In the genomic region with DNA sequence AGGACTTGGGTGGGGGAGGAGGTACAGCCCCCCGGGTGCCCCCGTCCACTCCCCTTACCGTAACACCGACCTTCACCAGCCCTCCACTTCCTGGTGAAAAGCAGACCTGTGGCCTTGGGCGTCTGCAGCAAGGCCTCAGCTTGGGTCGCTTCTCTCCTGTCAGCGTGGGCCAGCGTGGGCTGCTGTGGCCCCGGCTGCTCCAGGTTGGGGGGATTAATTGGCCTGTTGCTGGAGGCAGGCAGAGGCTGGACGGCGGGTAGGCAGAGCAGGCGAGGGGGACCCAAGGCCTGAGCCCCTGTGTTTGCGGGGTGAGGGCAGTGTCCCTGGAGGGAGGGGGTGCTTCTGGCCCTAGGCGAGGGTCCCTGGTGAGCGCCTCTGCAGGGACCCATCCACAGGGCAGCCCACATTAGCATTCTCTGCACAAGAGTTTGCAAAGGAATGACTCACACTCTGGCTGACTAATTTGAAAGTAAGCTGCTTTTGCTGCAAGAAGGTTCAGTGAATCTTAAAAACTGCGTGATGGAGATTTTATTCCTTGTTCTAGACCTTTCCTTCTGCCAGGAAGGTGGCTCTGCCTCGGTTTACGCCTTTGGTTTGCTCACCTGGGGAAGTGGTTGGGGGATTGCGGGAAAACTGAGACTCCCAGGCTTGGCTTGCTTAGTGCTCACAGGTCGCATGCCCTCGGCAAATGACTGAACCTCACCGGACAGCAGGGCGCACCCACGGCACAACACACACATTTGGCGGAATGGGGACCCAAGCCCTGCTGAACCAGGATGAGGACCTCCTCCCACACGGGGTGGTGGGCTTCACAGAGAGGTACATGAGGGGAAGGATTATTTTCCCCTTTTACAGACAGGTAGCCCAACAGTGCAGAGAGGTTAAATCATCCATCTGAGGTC, we compare ENCODE assay signal across 13 cellular contexts. TPM values are rescaled to one million over a fixed set of nuclear protein-coding genes. Genes with fewer than 3 reads are reported as not detected.
A peak's percentile ranks its signal among the peaks of the same experiment; 100 is the strongest.
DNase-seq lines count a peak whose midpoint lies in the region; ATAC-seq, FAIRE-seq and TF ChIP-seq lines count a peak whose summit lies in the region.
"Had no signal": no experiment of that assay in that cellular context is flagged by ENCODE, and none has a peak within 500 bp of the region (broad histone marks: within the 10 kb centered on the region; RNA-seq: fewer than 3 reads in every experiment).

No MANE protein-coding gene starts in this region.

- H3K27ac Mint-ChIP-seq in chondrocyte (ENCODE audit: unreplicated experiment): peak overlapping the region; percentile 28
- peak overlapping the region; percentile 82 for H3K27ac Mint-ChIP-seq in neural crest cell (ENCODE audit: unreplicated experiment)

- no peak for ATAC-seq in HG02973 (IDR thresholded peaks at IDR 0.05; ENCODE audit: unreplicated experiment)

- no peaks in the 10 kb centered on the region for H3K27me3 Mint-ChIP-seq in chondrocyte (ENCODE audit: low read depth)
- H3K27me3 Mint-ChIP-seq in neural crest cell (ENCODE audit: low read depth): no peaks in the 10 kb centered on the region

- peaks cover 35% of the 10 kb centered on the region for H3K4me1 Mint-ChIP-seq in chondrocyte (ENCODE audit: low read depth)
- peaks cover 44% of the 10 kb centered on the region for H3K4me1 Mint-ChIP-seq in neural crest cell

- H3K4me3 Mint-ChIP-seq in chondrocyte (ENCODE audit: unreplicated experiment) (no peak overlapping the region), neural crest cell (no peak overlapping the region)

- H3K9me3 Mint-ChIP-seq in chondrocyte (ENCODE audit: low read depth): no peaks in the 10 kb centered on the region
- no peaks in the 10 kb centered on the region for H3K9me3 Mint-ChIP-seq in neural crest cell

- H3K36me3 Mint-ChIP-seq in chondrocyte (ENCODE audit: low read depth) (no peaks in the 10 kb centered on the region), neural crest cell (ENCODE audit: low read depth) (no peaks in the 10 kb centered on the region)

- TF ChIP-seq CTCF in chondrocyte (IDR thresholded peaks at IDR 0.05) (no peak), neural crest cell (conservative IDR thresholded peaks at IDR 0.05) (no peak)

- peak; percentile 72 for DNase-seq in EL
- DNase-seq in NCI-H226: peak; percentile 56
- DNase-seq in chondrocyte (ENCODE audit: low spot score): no peak
- no peak for DNase-seq in neural crest cell (ENCODE audit: low read depth, low spot score)
- no peak for DNase-seq in GM19239 (ENCODE audit: insufficient read length, low spot score)
- no peak for DNase-seq in ecto neural progenitor cell (ENCODE audit: low spot score)
- DNase-seq in GDM1 (lab: John Stamatoyannopoulos, UW): no peak
- DNase-seq: activated CD4-positive, CD25-positive, alpha-beta regulatory T cell treated with anti-CD3 and anti-CD28 coated beads, Interleukin-2, amount 50 U/mL, for 72 hours; effector CD4-positive, alpha-beta T cell; NCI-H1694; SHP77 treated with DMSO at 0.1 percent for 48 hours; testis had no signal

- no peak for FAIRE-seq in GM19239 (lab: Jason Lieb, UNC)

RNA-seq across cellular contexts. Expression of gene DLK1, which starts 37.8 kb away (rescaled TPM):
- total RNA-seq in chondrocyte: 0.33 to 0.45 TPM in 2 of 3 replicates, not detected in the other
- 4.4 and 5.2 TPM in 2 replicates for total RNA-seq in neural crest cell

Comparison
In these comparisons a context has a peak if more than half of its experiments do, and no peak if none do; other contexts are left out.
1. DNase-seq: peak in EL (single experiment) and NCI-H226 (single experiment); none in chondrocyte (single experiment), neural crest cell (single experiment), GM19239 (single experiment), ecto neural progenitor cell (single experiment) and GDM1 (single experiment).